8 cellular contexts compared by ENCODE assay signal in the genomic region with DNA sequence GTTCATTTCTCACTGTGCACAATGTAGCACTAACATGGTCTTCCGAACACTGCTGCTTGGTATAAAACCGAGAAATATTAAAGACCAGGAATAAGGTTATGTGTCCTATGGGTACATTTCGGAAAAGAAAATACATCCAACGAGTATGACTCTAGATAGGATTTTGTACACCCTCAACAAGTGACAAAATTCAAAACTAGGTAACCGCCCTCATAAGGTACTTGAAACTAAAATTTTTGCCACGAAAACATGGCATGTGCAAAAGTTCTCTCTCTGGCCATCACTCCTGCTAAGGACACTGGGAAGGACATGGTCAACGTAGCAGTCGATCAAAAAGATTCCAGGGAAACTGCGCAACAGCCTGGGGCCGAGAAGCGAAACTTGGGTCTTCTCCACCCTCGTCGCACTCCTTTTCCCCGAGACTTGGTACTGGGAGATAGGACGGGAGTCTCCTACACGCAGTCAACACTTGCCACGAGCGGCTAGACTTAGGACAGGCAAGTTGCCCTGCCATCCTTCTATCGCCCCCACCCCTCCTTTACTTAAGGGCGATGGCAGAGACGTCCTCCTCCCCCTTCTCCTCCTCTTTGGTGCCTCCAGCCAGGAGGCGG. TPM values are rescaled to one million over a fixed set of nuclear protein-coding genes. Genes with fewer than 3 reads are reported as not detected.
DNase-seq lines count a peak whose midpoint lies in the region; ATAC-seq and TF ChIP-seq lines count a peak whose summit lies in the region.

No MANE protein-coding gene starts in this region.

- CTCF ChIA-PET in activated CD4-positive, alpha-beta T cell treated with anti-CD3 and anti-CD28 coated beads for 36 hours (lab: Charles Lee): interaction anchor here (0.6 to 2.4 kb wide), 6 partner anchors 14 to 229 kb away, joined by 3 to 8 read pairs (median 6); a partner anchor contains a TSS
- CTCF ChIA-PET in IMR-90 (lab: Yijun Ruan, JAX): interaction anchor here (0.8 kb wide), 1 partner anchor 14 kb away, joined by 4 read pairs; no protein-coding TSS in a partner anchor

- no CpG with 5 or more reads among the region's 22 CpGs for WGBS in IMR-90 (ENCODE audit: extremely low coverage in 2 of 2, insufficient read length in 1 of 2), 2 experiments

- peaks cover 13% of the 10 kb centered on the region for H4K20me1 ChIP-seq in IMR-90 (ENCODE audit: insufficient read depth, low read length)

- no peak for TF ChIP-seq RAD21 in IMR-90 (IDR thresholded peaks at IDR 0.05; ENCODE audit: low read length)

- dilution Hi-C loops in IMR-90 (cut with HindIII; ENCODE audit: low sequenced_read_pairs, unreplicated experiment): no loop called here

- TF ChIP-seq CTCF in IMR-90 (conservative IDR thresholded peaks at IDR 0.05; ENCODE audit: low read depth, low read length) (no peak), glutamatergic neuron (IDR thresholded peaks at IDR 0.05; ENCODE audit: partially characterized antibody, unreplicated experiment) (no peak), osteocyte (IDR thresholded peaks at IDR 0.05) (no peak)

- H3K4me3 Mint-ChIP-seq in activated CD4-positive, alpha-beta T cell treated with anti-CD3 and anti-CD28 coated beads for 36 hours: peak overlapping the region; percentile 87
- H3K4me3 Mint-ChIP-seq in activated T-helper 2 cell treated with anti-CD3 and anti-CD28 coated beads, Interferon-gamma antibody, Interleukin-2, Interleukin-4, amounts not matched to agents 10 μg/mL and 5 μg/mL and 100 μg/mL, durations not matched to agents 14 hours and 24 hours and 36 hours (ENCODE audit: low read depth): peak overlapping the region; percentile 85
- H3K4me3 Mint-ChIP-seq in glutamatergic neuron (ENCODE audit: unreplicated experiment): peak overlapping the region; percentile 97
- peak overlapping the region; percentile 98 for H3K4me3 Mint-ChIP-seq in osteocyte (ENCODE audit: unreplicated experiment)

- H3K18ac ChIP-seq in IMR-90 (ENCODE audit: low read depth, low read length): peak overlapping the region; percentile 83

- H2AFZ ChIP-seq in IMR-90 (replicated peaks; ENCODE audit: low read length, poor library complexity): peak overlapping the region; percentile 99

- peaks cover 2% of the 10 kb centered on the region; the same call in 1 of the 2 replicates for H3K36me3 ChIP-seq in IMR-90 (ENCODE audit: control insufficient read depth, insufficient read depth, low read length)

- H3K9me1 ChIP-seq in IMR-90 (ENCODE audit: insufficient read depth, low read length): peaks cover 4% of the 10 kb centered on the region

- peaks cover 53% of the 10 kb centered on the region for H3K4me1 Mint-ChIP-seq in activated CD4-positive, alpha-beta T cell treated with anti-CD3 and anti-CD28 coated beads for 36 hours
- peaks cover 39% of the 10 kb centered on the region for H3K4me1 Mint-ChIP-seq in activated T-helper 2 cell treated with anti-CD3 and anti-CD28 coated beads, Interferon-gamma antibody, Interleukin-2, Interleukin-4, amounts not matched to agents 10 μg/mL and 5 μg/mL and 100 μg/mL, durations not matched to agents 14 hours and 24 hours and 36 hours (ENCODE audit: low read depth)
- H3K4me1 Mint-ChIP-seq in glutamatergic neuron (ENCODE audit: low read depth, unreplicated experiment): peaks cover 10% of the 10 kb centered on the region
- H3K4me1 Mint-ChIP-seq in osteocyte (ENCODE audit: unreplicated experiment): peaks cover 44% of the 10 kb centered on the region

- H2AK5ac ChIP-seq in IMR-90 (ENCODE audit: low read depth, low read length): peak overlapping the region; percentile 86

- peak overlapping the region; percentile 68 for H3K4me3 ChIP-seq in IMR-90 (ENCODE audit: insufficient read depth, low read depth, low read length)

- peak overlapping the region; percentile 94 for H3K23ac ChIP-seq in IMR-90 (ENCODE audit: low read depth, low read length)

- peaks cover 24% of the 10 kb centered on the region for H3K36me3 Mint-ChIP-seq in activated CD4-positive, alpha-beta T cell treated with anti-CD3 and anti-CD28 coated beads for 36 hours (ENCODE audit: low read depth)
- peaks cover 25% of the 10 kb centered on the region for H3K36me3 Mint-ChIP-seq in activated T-helper 2 cell treated with anti-CD3 and anti-CD28 coated beads, Interferon-gamma antibody, Interleukin-2, Interleukin-4, amounts not matched to agents 10 μg/mL and 5 μg/mL and 100 μg/mL, durations not matched to agents 14 hours and 24 hours and 36 hours (ENCODE audit: low read depth)
- no peaks in the 10 kb centered on the region for H3K36me3 Mint-ChIP-seq in glutamatergic neuron (ENCODE audit: unreplicated experiment)
- peaks cover 13% of the 10 kb centered on the region for H3K36me3 Mint-ChIP-seq in osteocyte (ENCODE audit: unreplicated experiment)

- peak overlapping the region; percentile 98 for H3K56ac ChIP-seq in IMR-90 (ENCODE audit: extremely low read depth, insufficient read depth, low read length)

- POLR2A ChIA-PET in activated CD4-positive, alpha-beta T cell treated with anti-CD3 and anti-CD28 coated beads for 36 hours (lab: Charles Lee): interaction anchor here (0.7 to 1.3 kb wide), 5 partner anchors 14 to 1140 kb away, joined by 3 to 8 read pairs (median 3); a partner anchor contains a TSS
- POLR2A ChIA-PET in IMR-90 (lab: Charles Lee; ENCODE audit: unreplicated experiment): interaction anchor here (0.6 to 1.1 kb wide), 2 partner anchors 91 to 277 kb away, joined by 3 to 7 read pairs; no protein-coding TSS in a partner anchor

- H2BK120ac ChIP-seq in IMR-90 (ENCODE audit: low read depth, low read length): peak overlapping the region; percentile 88

- peak overlapping the region; percentile 98 for H3K27ac Mint-ChIP-seq in activated CD4-positive, alpha-beta T cell treated with anti-CD3 and anti-CD28 coated beads for 36 hours
- peak overlapping the region; percentile 97 for H3K27ac Mint-ChIP-seq in activated T-helper 2 cell treated with anti-CD3 and anti-CD28 coated beads, Interferon-gamma antibody, Interleukin-2, Interleukin-4, amounts not matched to agents 10 μg/mL and 5 μg/mL and 100 μg/mL, durations not matched to agents 14 hours and 24 hours and 36 hours
- H3K27ac Mint-ChIP-seq in glutamatergic neuron (ENCODE audit: unreplicated experiment): peak overlapping the region; percentile 100
- H3K27ac Mint-ChIP-seq in osteocyte (ENCODE audit: unreplicated experiment): peak overlapping the region; percentile 100

- H3K4me1 ChIP-seq in IMR-90 (ENCODE audit: control insufficient read depth, insufficient read depth, low read length): no peaks in the 10 kb centered on the region

- ATAC-seq in activated CD4-positive, alpha-beta T cell treated with anti-CD3 and anti-CD28 coated beads for 36 hours: peak; percentile 7
- ATAC-seq in IMR-90 (ENCODE audit: low read depth): peak; percentile 16; the same call in 1 of the 2 replicates

- H2BK5ac ChIP-seq in IMR-90 (ENCODE audit: low read depth, low read length, poor library complexity, severe bottlenecking): peak overlapping the region; percentile 97

- H4K5ac ChIP-seq in IMR-90 (ENCODE audit: low read depth, low read length): peak overlapping the region; percentile 79

- peak overlapping the region; percentile 94 for H3K27ac ChIP-seq in IMR-90 (ENCODE audit: insufficient read depth, low read length)

- peak overlapping the region; percentile 42; the same call in 2 of the 3 replicates for H2BK15ac ChIP-seq in IMR-90 (ENCODE audit: low read depth, low read length)

- no peak for DNase-seq in activated CD4-positive, alpha-beta T cell treated with anti-CD3 and anti-CD28 coated beads for 36 hours
- no peak for DNase-seq in activated CD4-positive, alpha-beta T cell treated with anti-CD3 and anti-CD28 coated beads, Interleukin-2, amount 50 U/mL, for 4 hours
- DNase-seq in IMR-90: peak; percentile 92
- DNase-seq in activated T-helper 2 cell treated with anti-CD3 and anti-CD28 coated beads, Interferon-gamma antibody, Interleukin-2, Interleukin-4, amounts not matched to agents 10 μg/mL and 5 μg/mL and 100 μg/mL, durations not matched to agents 14 hours and 24 hours and 36 hours (ENCODE audit: low spot score): no peak
- DNase-seq in glutamatergic neuron: no peak
- no peak for DNase-seq in osteocyte (ENCODE audit: extremely low spot score, unreplicated experiment)
- no peak for DNase-seq in occipital lobe (lab: John Stamatoyannopoulos, UW)
- no peak for DNase-seq in NCI-H1092 (lab: John Stamatoyannopoulos, UW)

- peak overlapping the region; percentile 98 for H2AK9ac ChIP-seq in IMR-90 (replicated peaks; ENCODE audit: low read depth, low read length, poor library complexity)

- H3K14ac ChIP-seq in IMR-90 (replicated peaks; ENCODE audit: low read depth, low read length): peak overlapping the region; percentile 95

- H3K27me3 ChIP-seq in IMR-90 (ENCODE audit: control insufficient read depth, insufficient read depth, low read length): no peaks in the 10 kb centered on the region

- H4K8ac ChIP-seq in IMR-90 (ENCODE audit: low read depth in 2 of 2, low read length in 2 of 2): peak overlapping the region; percentile 72 to 98

- H2BK20ac ChIP-seq in IMR-90 (ENCODE audit: low read depth, low read length): 0 out of 2 replicates have a peak overlapping the region, but pooled peaks have one; percentile 28

- peak overlapping the region; percentile 67 for H3K4me2 ChIP-seq in IMR-90 (ENCODE audit: low read depth, low read length)

- intact Hi-C loops in activated CD4-positive, alpha-beta T cell treated with anti-CD3 and anti-CD28 coated beads for 36 hours (cut with DNase I, micrococcal nuclease): loop anchor here (1.0 to 10.0 kb wide), 11 partner anchors 73 to 1223 kb away; a partner anchor contains a TSS
- intact Hi-C loops in IMR-90 (cut with micrococcal nuclease): loop anchor here (5.0 kb wide), 3 partner anchors 71 to 296 kb away; a partner anchor contains a TSS
- intact Hi-C loops in activated T-helper 2 cell treated with anti-CD3 and anti-CD28 coated beads, Interferon-gamma antibody, Interleukin-2, Interleukin-4, amounts not matched to agents 10 μg/mL and 5 μg/mL and 100 μg/mL, durations not matched to agents 14 hours and 24 hours and 36 hours (cut with micrococcal nuclease): loop anchor here (1.0 to 10.0 kb wide), 5 partner anchors 67 to 613 kb away; a partner anchor contains a TSS

- no peaks in the 10 kb centered on the region for H3K27me3 Mint-ChIP-seq in activated CD4-positive, alpha-beta T cell treated with anti-CD3 and anti-CD28 coated beads for 36 hours
- H3K27me3 Mint-ChIP-seq in activated T-helper 2 cell treated with anti-CD3 and anti-CD28 coated beads, Interferon-gamma antibody, Interleukin-2, Interleukin-4, amounts not matched to agents 10 μg/mL and 5 μg/mL and 100 μg/mL, durations not matched to agents 14 hours and 24 hours and 36 hours (ENCODE audit: low read depth): no peaks in the 10 kb centered on the region
- H3K27me3 Mint-ChIP-seq in glutamatergic neuron (ENCODE audit: unreplicated experiment): peaks cover 3% of the 10 kb centered on the region
- no peaks in the 10 kb centered on the region for H3K27me3 Mint-ChIP-seq in osteocyte (ENCODE audit: unreplicated experiment)

- H3K9me3 ChIP-seq in IMR-90 (ENCODE audit: control insufficient read depth, insufficient read depth, low read length): no peaks in the 10 kb centered on the region

- peak overlapping the region; percentile 93 for H3K4ac ChIP-seq in IMR-90 (ENCODE audit: low read depth, low read length)

- H3K79me1 ChIP-seq in IMR-90 (ENCODE audit: low read depth in 1 of 2, low read length in 2 of 2): peaks cover 8 to 35% of the 10 kb centered on the region in 2 experiments; a peak in 3 of 4 replicates

- TF ChIP-seq POLR2A in IMR-90 (IDR thresholded peaks at IDR 0.05; ENCODE audit: low read depth, low read length): no peak

- TSS peak; percentile 4 for BruUV-seq in IMR-90 (replicated peaks; lab: Mats Ljungman, UMichigan)

- H3K9ac ChIP-seq in IMR-90 (ENCODE audit: low read depth, low read length): peak overlapping the region; percentile 90

- H4K91ac ChIP-seq in IMR-90 (ENCODE audit: insufficient read depth, low read depth, low read length): peak overlapping the region; percentile 96

- no peaks in the 10 kb centered on the region for H3K9me3 Mint-ChIP-seq in activated CD4-positive, alpha-beta T cell treated with anti-CD3 and anti-CD28 coated beads for 36 hours (ENCODE audit: low read depth)
- no peaks in the 10 kb centered on the region for H3K9me3 Mint-ChIP-seq in activated T-helper 2 cell treated with anti-CD3 and anti-CD28 coated beads, Interferon-gamma antibody, Interleukin-2, Interleukin-4, amounts not matched to agents 10 μg/mL and 5 μg/mL and 100 μg/mL, durations not matched to agents 14 hours and 24 hours and 36 hours
- H3K9me3 Mint-ChIP-seq in glutamatergic neuron (ENCODE audit: unreplicated experiment) (peaks cover 17% of the 10 kb centered on the region), osteocyte (ENCODE audit: unreplicated experiment) (no peaks in the 10 kb centered on the region)

- in situ Hi-C loops in IMR-90 (cut with MboI; ENCODE audit: low sequenced_read_pairs): no loop called here

RNA-seq across cellular contexts. Expression of a gene that starts 0.3 kb away (rescaled TPM):
- total RNA-seq in activated CD4-positive, alpha-beta T cell treated with anti-CD3 and anti-CD28 coated beads for 36 hours: 10 to 100 TPM; 50.1 to 71.6 TPM
- 36.7 and 64.5 TPM in 2 replicates for total RNA-seq in IMR-90 (2012; rRNA removed)
- 17.8 and 20.7 TPM in 2 replicates for polyA plus RNA-seq in IMR-90 (2012; rRNA removed)
- polyA plus RNA-seq in IMR-90 (2012; cell fraction: cytosol; rRNA removed): 6.5 and 7.6 TPM in 2 replicates
- polyA plus RNA-seq in IMR-90 (2012; cell fraction: nucleus; rRNA removed; ENCODE audit: low replicate concordance): 2.7 and 13.1 TPM in 2 replicates
- 72.2 and 82.5 TPM in 2 replicates for total RNA-seq in activated T-helper 2 cell treated with anti-CD3 and anti-CD28 coated beads, Interferon-gamma antibody, Interleukin-2, Interleukin-4, amounts not matched to agents 10 μg/mL and 5 μg/mL and 100 μg/mL, durations not matched to agents 14 hours and 24 hours and 36 hours
- total RNA-seq in glutamatergic neuron (ENCODE audit: unreplicated experiment): 11.1 TPM
- 53.7 and 60.6 TPM in 2 replicates for total RNA-seq in osteocyte
- 22.9 TPM for total RNA-seq in occipital lobe

RNA-seq across cellular contexts. Expression of a gene that starts 4.1 kb away (rescaled TPM):
- total RNA-seq in activated CD4-positive, alpha-beta T cell treated with anti-CD3 and anti-CD28 coated beads for 36 hours: 10 to 100 TPM; 47.7 to 49.4 TPM
- 85.0 and 109 TPM in 2 replicates for total RNA-seq in IMR-90 (2012; rRNA removed)
- 17.3 and 20.7 TPM in 2 replicates for polyA plus RNA-seq in IMR-90 (2012; rRNA removed)
- 4.4 and 7.3 TPM in 2 replicates for polyA plus RNA-seq in IMR-90 (2012; cell fraction: cytosol; rRNA removed)
- 2.2 and 10.1 TPM in 2 replicates for polyA plus RNA-seq in IMR-90 (2012; cell fraction: nucleus; rRNA removed; ENCODE audit: low replicate concordance)
- 55.6 and 55.7 TPM in 2 replicates for total RNA-seq in activated T-helper 2 cell treated with anti-CD3 and anti-CD28 coated beads, Interferon-gamma antibody, Interleukin-2, Interleukin-4, amounts not matched to agents 10 μg/mL and 5 μg/mL and 100 μg/mL, durations not matched to agents 14 hours and 24 hours and 36 hours
- 70.3 TPM for total RNA-seq in glutamatergic neuron (ENCODE audit: unreplicated experiment)
- total RNA-seq in osteocyte: 85.5 and 87.4 TPM in 2 replicates
- total RNA-seq in occipital lobe: 54.3 TPM
